Comparison of ENCODE assay signal across 8 cellular contexts in the genomic region with DNA sequence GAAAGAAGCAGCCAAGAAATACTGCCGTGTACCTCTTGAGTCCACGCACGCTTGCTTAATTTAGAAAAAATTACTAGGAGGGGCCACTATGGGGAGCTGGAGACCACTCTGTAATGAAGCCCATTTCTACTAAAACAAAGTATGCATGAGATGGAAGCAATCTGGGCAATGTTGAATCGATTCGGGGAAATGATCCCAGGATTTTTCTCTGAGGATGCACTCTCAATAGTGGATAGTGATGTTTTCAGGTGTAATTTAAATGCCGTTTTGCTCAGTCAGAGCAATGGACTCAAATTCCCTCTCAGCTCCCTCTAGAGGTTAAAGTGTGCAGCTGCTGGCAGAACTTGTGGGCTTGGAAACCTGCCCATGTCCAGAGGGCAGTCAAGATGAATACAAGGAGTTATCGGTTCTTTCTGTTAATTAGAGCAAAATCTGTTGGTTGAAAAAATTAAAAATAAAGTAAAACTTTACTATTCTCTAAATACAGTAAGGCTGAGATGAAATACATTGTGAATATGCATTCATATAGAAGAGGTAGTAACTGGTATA.
DNase-seq lines count a peak whose midpoint lies in the region; ATAC-seq and TF ChIP-seq lines count a peak whose summit lies in the region.

No MANE protein-coding gene starts in this region.

- H3K9ac ChIP-seq in GM23248 (peak overlapping the region; percentile 11; the same call in 1 of the 2 replicates), IMR-90 (ENCODE audit: low read depth, low read length) (no peak overlapping the region), SK-N-MC (ENCODE audit: insufficient read length) (peak overlapping the region; percentile 41)

- CTCF ChIA-PET in IMR-90 (lab: Yijun Ruan, JAX), result interaction anchor here (0.8 to 1.9 kb wide), 26 partner anchors 10 to 209 kb away, joined by 3 to 7 read pairs (median 3); a partner anchor contains a TSS

- no peaks in the 10 kb centered on the region for H3K36me3 ChIP-seq in GM23248 (ENCODE audit: low read depth)
- H3K36me3 ChIP-seq in IMR-90 (ENCODE audit: control insufficient read depth, insufficient read depth, low read length), result no peaks in the 10 kb centered on the region
- no peaks in the 10 kb centered on the region for H3K36me3 ChIP-seq in SK-N-MC (ENCODE audit: insufficient read depth, low read length)
- no peaks in the 10 kb centered on the region for H3K36me3 ChIP-seq in right lobe of liver

- peak overlapping the region; percentile 35; the same call in 1 of the 2 replicates for H2BK20ac ChIP-seq in IMR-90 (ENCODE audit: low read depth, low read length)

- H3K79me1 ChIP-seq in IMR-90 (ENCODE audit: low read depth in 1 of 2, low read length in 2 of 2), result peaks cover 0 to 12% of the 10 kb centered on the region in 2 experiments; a peak in 2 of 4 replicates

- H4K20me1 ChIP-seq in GM23248 (ENCODE audit: insufficient read depth), result no peaks in the 10 kb centered on the region
- H4K20me1 ChIP-seq in IMR-90 (ENCODE audit: insufficient read depth, low read length), result no peaks in the 10 kb centered on the region

- H4K91ac ChIP-seq in IMR-90 (ENCODE audit: insufficient read depth, low read depth, low read length), result no peak overlapping the region; the same call in 1 of the 2 replicates

- H3K9me3 ChIP-seq in GM23248 (ENCODE audit: low read depth) (no peaks in the 10 kb centered on the region), IMR-90 (ENCODE audit: control insufficient read depth, insufficient read depth, low read length) (no peaks in the 10 kb centered on the region), SK-N-MC (ENCODE audit: low read depth, low read length) (no peaks in the 10 kb centered on the region), right lobe of liver (no peaks in the 10 kb centered on the region)

- H3K4me2 ChIP-seq in GM23248 (ENCODE audit: unreplicated experiment) (peak overlapping the region; percentile 40), IMR-90 (ENCODE audit: low read depth, low read length) (peak overlapping the region; percentile 29; the same call in 1 of the 2 replicates)

- no peak overlapping the region for H2BK5ac ChIP-seq in IMR-90 (ENCODE audit: low read depth, low read length, poor library complexity, severe bottlenecking)

- no peak overlapping the region for H4K5ac ChIP-seq in IMR-90 (ENCODE audit: low read depth, low read length)

- H3K27me3 ChIP-seq in GM23248 (replicated peaks; ENCODE audit: insufficient read depth) (no peaks in the 10 kb centered on the region), IMR-90 (ENCODE audit: control insufficient read depth, insufficient read depth, low read length) (no peaks in the 10 kb centered on the region), right lobe of liver (no peaks in the 10 kb centered on the region)

- peak overlapping the region; percentile 48; the same call in 1 of the 2 replicates for H2BK120ac ChIP-seq in IMR-90 (ENCODE audit: low read depth, low read length)

- peaks cover 11% of the 10 kb centered on the region for H3K27me3 Mint-ChIP-seq in stimulated activated naive CD8-positive, alpha-beta T cell treated with anti-CD3 and anti-CD28 coated beads, Interleukin-15, amount 100 ng/mL, for 72 hours

- H3K23ac ChIP-seq in IMR-90 (ENCODE audit: low read depth, low read length), result no peak overlapping the region

- H3K9me3 Mint-ChIP-seq in stimulated activated naive CD8-positive, alpha-beta T cell treated with anti-CD3 and anti-CD28 coated beads, Interleukin-15, amount 100 ng/mL, for 72 hours, result no peaks in the 10 kb centered on the region

- H3K27ac ChIP-seq in GM23248 (no peak overlapping the region), IMR-90 (ENCODE audit: insufficient read depth, low read length) (no peak overlapping the region), SK-N-MC (no peak overlapping the region), right lobe of liver (no peak overlapping the region)

- no peak overlapping the region for H2BK15ac ChIP-seq in IMR-90 (ENCODE audit: low read depth, low read length)

- no peak overlapping the region; the same call in 1 of the 2 replicates for H3K14ac ChIP-seq in IMR-90 (replicated peaks; ENCODE audit: low read depth, low read length)

- TF ChIP-seq POLR2A in IMR-90 (IDR thresholded peaks at IDR 0.05; ENCODE audit: low read depth, low read length) (no peak), right lobe of liver (IDR thresholded peaks at IDR 0.05) (no peak)

- H3K4me3 ChIP-seq in GM23248 (peak overlapping the region; percentile 36), IMR-90 (ENCODE audit: insufficient read depth, low read depth, low read length) (no peak overlapping the region), SK-N-MC (peak overlapping the region; percentile 70), right lobe of liver (no peak overlapping the region)

- DNase-seq in activated gamma-delta T cell treated with Interleukin-2 at 50 U/mL for 16 hours (peak; percentile 11), activated gamma-delta T cell (lab: John Stamatoyannopoulos, UW) (no peak), GM23248 (peak; percentile 88), IMR-90 (peak; percentile 80), SK-N-MC (ENCODE audit: low read depth, low spot score) (peak; percentile 12), cerebellum (ENCODE audit: low spot score) (peak; percentile 60), right lobe of liver (peak; percentile 51 to 76 (median 64))
- DNase-seq in stimulated activated naive CD8-positive, alpha-beta T cell treated with anti-CD3 and anti-CD28 coated beads, Interleukin-15, amount 100 ng/mL, for 72 hours, result peak; percentile 48 to 51

- H4K8ac ChIP-seq in IMR-90 (ENCODE audit: low read depth in 2 of 2, low read length in 2 of 2), result peak overlapping the region in 1 of 2 experiments; percentile 6; a peak in 1 of 4 replicates

- peak; percentile 59 for TF ChIP-seq RAD21 in IMR-90 (IDR thresholded peaks at IDR 0.05; ENCODE audit: low read length)

- no peak overlapping the region for H2AK9ac ChIP-seq in IMR-90 (replicated peaks; ENCODE audit: low read depth, low read length, poor library complexity)

- TF ChIP-seq CTCF in IMR-90 (conservative IDR thresholded peaks at IDR 0.05; ENCODE audit: low read depth, low read length) (peak; percentile 75), right lobe of liver (IDR thresholded peaks at IDR 0.05) (peak; percentile 90 to 96 (median 93))

- no peaks in the 10 kb centered on the region for H3K79me2 ChIP-seq in GM23248 (ENCODE audit: insufficient read depth)

- POLR2A ChIA-PET in IMR-90 (lab: Charles Lee; ENCODE audit: unreplicated experiment), result no interaction called here

- no peak overlapping the region for H3K56ac ChIP-seq in IMR-90 (ENCODE audit: extremely low read depth, insufficient read depth, low read length)

- in situ Hi-C loops in GM23248 (cut with MboI), result loop anchor here (10.0 kb wide), 1 partner anchor 206 kb away; no protein-coding TSS in a partner anchor
- in situ Hi-C loops in IMR-90 (cut with MboI; ENCODE audit: low sequenced_read_pairs), result loop anchor here (5.0 to 25.0 kb wide), 3 partner anchors 151 to 679 kb away; no protein-coding TSS in a partner anchor

- intact Hi-C loops in IMR-90 (cut with micrococcal nuclease) (loop anchor here (1.0 to 5.0 kb wide), 7 partner anchors 62 to 314 kb away; a partner anchor contains a TSS), right lobe of liver (cut with DNase I) (no loop called here)

- H3K18ac ChIP-seq in IMR-90 (ENCODE audit: low read depth, low read length), result no peak overlapping the region

- no peak overlapping the region for H3K4me3 Mint-ChIP-seq in stimulated activated naive CD8-positive, alpha-beta T cell treated with anti-CD3 and anti-CD28 coated beads, Interleukin-15, amount 100 ng/mL, for 72 hours

- no peak overlapping the region for H2AK5ac ChIP-seq in IMR-90 (ENCODE audit: low read depth, low read length)

- peak overlapping the region; percentile 41 for H2AFZ ChIP-seq in GM23248
- H2AFZ ChIP-seq in IMR-90 (replicated peaks; ENCODE audit: low read length, poor library complexity), result no peak overlapping the region

- H3K27ac Mint-ChIP-seq in stimulated activated naive CD8-positive, alpha-beta T cell treated with anti-CD3 and anti-CD28 coated beads, Interleukin-15, amount 100 ng/mL, for 72 hours, result no peak overlapping the region

- dilution Hi-C loops in IMR-90 (cut with HindIII; ENCODE audit: low sequenced_read_pairs, unreplicated experiment), result no loop called here

- peaks cover 10% of the 10 kb centered on the region; the same call in 1 of the 2 replicates for H3F3A ChIP-seq in GM23248 (ENCODE audit: insufficient read depth)

- peak; percentile 73 for ATAC-seq in IMR-90 (ENCODE audit: low read depth)
- peak; percentile 93 to 98 (median 96) for ATAC-seq in right lobe of liver
- peak; percentile 88 for ATAC-seq in stimulated activated naive CD8-positive, alpha-beta T cell treated with anti-CD3 and anti-CD28 coated beads, Interleukin-15, amount 100 ng/mL, for 72 hours

- H3K4me1 ChIP-seq in GM23248 (ENCODE audit: insufficient read depth) (peaks cover 16% of the 10 kb centered on the region), IMR-90 (ENCODE audit: control insufficient read depth, insufficient read depth, low read length) (peaks cover 5% of the 10 kb centered on the region), right lobe of liver (peaks cover 0 to 4% (median 0%) of the 10 kb centered on the region in 4 donors)

- H3K4ac ChIP-seq in IMR-90 (ENCODE audit: low read depth, low read length), result no peak overlapping the region

- WGBS in GM23248 (ENCODE audit: low coverage in 1 of 2, low lambda C conversion rate in 2 of 2, missing lambda C conversion rate in 2 of 2), 2 experiments, result 4 to 5% methylated on average over 7 of the region's 7 CpGs
- WGBS in IMR-90 (ENCODE audit: extremely low coverage in 2 of 2, insufficient read length in 1 of 2), 2 experiments, result no CpG with 5 or more reads among the region's 7 CpGs
- WGBS in right lobe of liver (ENCODE audit: insufficient coverage, low coverage, low lambda C conversion rate, missing lambda C conversion rate), result 10% methylated on average over 7 of the region's 7 CpGs

- H3K9me2 ChIP-seq in GM23248 (ENCODE audit: insufficient read depth), result no peaks in the 10 kb centered on the region

- H3K9me1 ChIP-seq in IMR-90 (ENCODE audit: insufficient read depth, low read length), result peaks cover 6% of the 10 kb centered on the region; the same call in 1 of the 2 replicates

- BruUV-seq in IMR-90 (replicated peaks; lab: Mats Ljungman, UMichigan), result no TSS peak

- H3K4me1 Mint-ChIP-seq in stimulated activated naive CD8-positive, alpha-beta T cell treated with anti-CD3 and anti-CD28 coated beads, Interleukin-15, amount 100 ng/mL, for 72 hours, result no peaks in the 10 kb centered on the region

TF ChIP-seq in IMR-90, 13 proteins besides CTCF, POLR2A, EP300 and RAD21:
- TF ChIP-seq RFX5 (IDR thresholded peaks at IDR 0.05; ENCODE audit: low read depth, low read length), result no peak
- TF ChIP-seq MAFK (IDR thresholded peaks at IDR 0.05; ENCODE audit: low read depth, low read length), result no peak
- peak; percentile 64 for TF ChIP-seq SMC3 (IDR thresholded peaks at IDR 0.05; ENCODE audit: low read depth, low read length)
TF ChIP-seq in IMR-90: peak in this region for 1.

Comparison
In these comparisons a context has a peak if more than half of its experiments do, and no peak if none do; other contexts are left out.
1. H3K4me3 ChIP-seq: peak in GM23248 (single experiment) and SK-N-MC (single experiment); none in IMR-90 (single experiment) and right lobe of liver (0 of 3).
2. Peak in every context shown above with its lines, with median percentiles within 50 percentile points of each other: ATAC-seq.